Comparison of ENCODE assay signal across 3 cellular contexts in the genomic region with DNA sequence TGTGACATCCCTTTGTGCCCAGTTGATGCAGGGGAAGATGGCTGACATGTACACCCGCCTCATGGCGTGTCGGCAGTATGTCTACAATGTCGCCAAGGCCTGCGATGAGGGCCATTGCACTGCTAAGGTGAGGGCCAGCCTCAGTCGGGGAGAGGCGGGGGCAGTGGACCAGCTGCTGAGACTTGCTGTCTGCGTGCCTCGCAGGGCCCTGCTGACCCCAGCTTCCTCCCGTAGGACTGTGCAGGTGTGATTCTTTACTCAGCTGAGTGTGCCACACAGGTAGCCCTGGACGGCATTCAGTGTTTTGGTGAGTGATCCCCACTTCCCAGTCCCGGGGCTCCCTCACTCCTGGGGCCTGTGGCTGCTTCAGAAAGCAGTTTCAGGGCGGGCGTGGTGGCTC.
TF ChIP-seq lines count a peak whose summit lies in the region.

No MANE protein-coding gene starts in this region.

TF ChIP-seq in IMR-90, 13 proteins besides CTCF, POLR2A, EP300 and RAD21:
- TF ChIP-seq FOS (IDR thresholded peaks at IDR 0.05; ENCODE audit: low read depth, low read length): no peak
- no peak for TF ChIP-seq MAFK (IDR thresholded peaks at IDR 0.05; ENCODE audit: low read depth, low read length)
- TF ChIP-seq SMC3 (IDR thresholded peaks at IDR 0.05; ENCODE audit: low read depth, low read length): no peak
- no peak for TF ChIP-seq RCOR1 (IDR thresholded peaks at IDR 0.05; ENCODE audit: insufficient replicate concordance, low read length)
- no peak for TF ChIP-seq CEBPB (IDR thresholded peaks at IDR 0.05; ENCODE audit: low read depth, low read length)
- TF ChIP-seq, protein P1, sequence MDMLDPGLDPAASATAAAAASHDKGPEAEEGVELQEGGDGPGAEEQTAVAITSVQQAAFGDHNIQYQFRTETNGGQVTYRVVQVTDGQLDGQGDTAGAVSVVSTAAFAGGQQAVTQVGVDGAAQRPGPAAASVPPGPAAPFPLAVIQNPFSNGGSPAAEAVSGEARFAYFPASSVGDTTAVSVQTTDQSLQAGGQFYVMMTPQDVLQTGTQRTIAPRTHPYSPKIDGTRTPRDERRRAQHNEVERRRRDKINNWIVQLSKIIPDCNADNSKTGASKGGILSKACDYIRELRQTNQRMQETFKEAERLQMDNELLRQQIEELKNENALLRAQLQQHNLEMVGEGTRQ (IDR thresholded peaks at IDR 0.05; ENCODE audit: low read depth, low read length): no peak
- TF ChIP-seq, protein P2, sequence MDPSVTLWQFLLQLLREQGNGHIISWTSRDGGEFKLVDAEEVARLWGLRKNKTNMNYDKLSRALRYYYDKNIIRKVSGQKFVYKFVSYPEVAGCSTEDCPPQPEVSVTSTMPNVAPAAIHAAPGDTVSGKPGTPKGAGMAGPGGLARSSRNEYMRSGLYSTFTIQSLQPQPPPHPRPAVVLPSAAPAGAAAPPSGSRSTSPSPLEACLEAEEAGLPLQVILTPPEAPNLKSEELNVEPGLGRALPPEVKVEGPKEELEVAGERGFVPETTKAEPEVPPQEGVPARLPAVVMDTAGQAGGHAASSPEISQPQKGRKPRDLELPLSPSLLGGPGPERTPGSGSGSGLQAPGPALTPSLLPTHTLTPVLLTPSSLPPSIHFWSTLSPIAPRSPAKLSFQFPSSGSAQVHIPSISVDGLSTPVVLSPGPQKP (IDR thresholded peaks at IDR 0.05; ENCODE audit: borderline replicate concordance, low read depth, low read length): no peak

TF ChIP-seq in H1, 55 proteins besides CTCF, POLR2A, EP300 and RAD21:
- TF ChIP-seq SAP30 (IDR thresholded peaks at IDR 0.05; ENCODE audit: insufficient read depth, insufficient replicate concordance, low read length): no peak

TF ChIP-seq in SK-N-SH treated with all-trans-retinoic acid at 6 μM for 48 hours, 23 proteins besides CTCF, POLR2A, EP300 and RAD21:
- no peak for TF ChIP-seq SNAI2 (CRISPR knock-in tag; IDR thresholded peaks at IDR 0.05)
- TF ChIP-seq ARNTL (CRISPR knock-in tag; IDR thresholded peaks at IDR 0.05; ENCODE audit: borderline replicate concordance, low read depth): no peak
- no peak for TF ChIP-seq ZNF565 (CRISPR knock-in tag; conservative IDR thresholded peaks at IDR 0.05; ENCODE audit: low read depth)
- TF ChIP-seq GLIS3 (CRISPR knock-in tag; IDR thresholded peaks at IDR 0.05): no peak
- TF ChIP-seq OSR1 (CRISPR knock-in tag; IDR thresholded peaks at IDR 0.05): no peak
- TF ChIP-seq ZC3H10 (CRISPR knock-in tag; IDR thresholded peaks at IDR 0.05): no peak
- TF ChIP-seq PPARA (CRISPR knock-in tag; IDR thresholded peaks at IDR 0.05; ENCODE audit: borderline replicate concordance): no peak
- TF ChIP-seq, protein P3, sequence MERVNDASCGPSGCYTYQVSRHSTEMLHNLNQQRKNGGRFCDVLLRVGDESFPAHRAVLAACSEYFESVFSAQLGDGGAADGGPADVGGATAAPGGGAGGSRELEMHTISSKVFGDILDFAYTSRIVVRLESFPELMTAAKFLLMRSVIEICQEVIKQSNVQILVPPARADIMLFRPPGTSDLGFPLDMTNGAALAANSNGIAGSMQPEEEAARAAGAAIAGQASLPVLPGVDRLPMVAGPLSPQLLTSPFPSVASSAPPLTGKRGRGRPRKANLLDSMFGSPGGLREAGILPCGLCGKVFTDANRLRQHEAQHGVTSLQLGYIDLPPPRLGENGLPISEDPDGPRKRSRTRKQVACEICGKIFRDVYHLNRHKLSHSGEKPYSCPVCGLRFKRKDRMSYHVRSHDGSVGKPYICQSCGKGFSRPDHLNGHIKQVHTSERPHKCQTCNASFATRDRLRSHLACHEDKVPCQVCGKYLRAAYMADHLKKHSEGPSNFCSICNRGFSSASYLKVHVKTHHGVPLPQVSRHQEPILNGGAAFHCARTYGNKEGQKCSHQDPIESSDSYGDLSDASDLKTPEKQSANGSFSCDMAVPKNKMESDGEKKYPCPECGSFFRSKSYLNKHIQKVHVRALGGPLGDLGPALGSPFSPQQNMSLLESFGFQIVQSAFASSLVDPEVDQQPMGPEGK (CRISPR knock-in tag; IDR thresholded peaks at IDR 0.05; ENCODE audit: borderline replicate concordance): no peak
- TF ChIP-seq ESRRG (CRISPR knock-in tag; IDR thresholded peaks at IDR 0.05): no peak
- no peak for TF ChIP-seq TCF4 (CRISPR knock-in tag; IDR thresholded peaks at IDR 0.05; ENCODE audit: borderline replicate concordance)
- no peak for TF ChIP-seq BACH2 (CRISPR knock-in tag; IDR thresholded peaks at IDR 0.05; ENCODE audit: borderline replicate concordance)
